ENCODE assay signal across 8 cellular contexts in the genomic region with DNA sequence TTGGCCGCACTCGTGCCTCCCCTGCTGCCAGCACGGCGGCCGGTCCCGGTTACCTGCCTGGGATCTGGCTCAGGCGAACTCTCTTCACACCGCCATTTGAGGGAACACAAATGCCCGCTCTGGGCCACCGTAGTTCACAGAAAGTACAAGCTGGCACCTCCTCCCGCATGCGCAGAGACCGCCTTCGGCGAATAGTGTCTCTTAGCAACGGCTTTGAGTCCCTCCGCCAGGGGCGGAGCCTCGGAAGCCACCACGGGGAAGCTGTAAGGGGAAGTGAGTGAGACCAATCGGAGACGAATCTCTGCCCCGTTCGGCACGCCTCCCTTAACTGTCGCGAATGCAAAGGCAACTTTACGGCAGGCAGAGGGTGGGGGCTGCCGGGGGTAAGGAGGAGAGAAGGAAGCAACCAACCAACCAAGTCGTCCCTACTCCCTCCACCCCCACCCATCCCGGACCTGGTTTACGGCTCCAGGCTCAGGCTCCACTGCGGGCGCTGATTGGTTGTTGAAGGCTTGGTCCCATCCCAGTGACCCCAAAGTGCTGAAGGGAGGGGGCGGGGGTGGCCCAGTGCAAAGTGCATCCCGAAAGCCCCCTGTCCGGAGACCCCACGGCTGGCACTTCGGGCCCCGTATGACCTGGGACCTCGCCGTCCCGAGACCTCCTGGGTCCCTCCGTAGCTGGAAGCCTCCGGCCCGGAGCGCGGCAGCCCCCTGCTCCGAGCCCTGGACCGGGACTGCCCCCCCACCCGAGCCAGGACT. TPM values are rescaled to one million over a fixed set of nuclear protein-coding genes. Genes with fewer than 3 reads are reported as not detected.
DNase-seq lines count a peak whose midpoint lies in the region; TF ChIP-seq lines count a peak whose summit lies in the region.

A gene with protein sequence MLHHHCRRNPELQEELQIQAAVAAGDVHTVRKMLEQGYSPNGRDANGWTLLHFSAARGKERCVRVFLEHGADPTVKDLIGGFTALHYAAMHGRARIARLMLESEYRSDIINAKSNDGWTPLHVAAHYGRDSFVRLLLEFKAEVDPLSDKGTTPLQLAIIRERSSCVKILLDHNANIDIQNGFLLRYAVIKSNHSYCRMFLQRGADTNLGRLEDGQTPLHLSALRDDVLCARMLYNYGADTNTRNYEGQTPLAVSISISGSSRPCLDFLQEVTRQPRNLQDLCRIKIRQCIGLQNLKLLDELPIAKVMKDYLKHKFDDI (plus strand): TSS at position 526 of the 758 bp plus-strand sequence. CDS start 9,628 bp downstream, outside the sequence.
A gene with protein sequence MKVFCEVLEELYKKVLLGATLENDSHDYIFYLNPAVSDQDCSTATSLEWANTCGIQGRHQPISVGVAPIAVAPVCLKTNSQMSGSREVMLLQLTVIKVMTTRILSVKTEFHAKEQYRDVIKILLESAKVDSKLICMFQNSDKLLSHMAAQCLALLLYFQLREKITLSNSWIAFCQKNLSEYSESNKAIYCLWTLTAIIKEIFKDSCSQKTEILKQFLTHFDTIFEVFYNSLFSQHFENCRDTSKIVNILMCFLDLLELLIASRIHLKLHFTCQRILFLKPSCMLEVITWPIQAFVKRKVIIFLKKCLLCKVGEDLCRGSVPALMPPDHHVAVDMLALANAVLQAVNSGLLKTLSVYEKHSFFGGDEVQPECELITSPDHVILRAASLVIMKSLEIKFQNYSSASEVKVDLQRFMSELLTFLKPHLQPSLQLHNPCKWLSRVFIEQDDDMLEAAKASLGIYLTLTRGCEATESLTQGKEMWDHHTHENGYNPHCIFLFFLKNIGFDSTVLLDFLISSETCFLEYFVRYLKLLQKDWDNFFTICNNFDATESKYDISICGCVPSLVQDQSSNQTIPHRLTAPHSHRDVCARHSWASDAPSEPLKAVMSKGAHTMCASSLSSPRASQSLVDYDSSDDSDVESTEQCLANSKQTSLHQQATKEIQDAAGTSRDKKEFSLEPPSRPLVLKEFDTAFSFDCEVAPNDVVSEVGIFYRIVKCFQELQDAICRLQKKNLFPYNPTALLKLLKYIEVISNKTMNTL (minus strand): TSS at position 121 of the 758 bp plus-strand sequence. CDS start 21,342 bp downstream, outside the sequence.

- no peaks in the 10 kb centered on the region; the same call in 1 of the 2 replicates for H3K4me1 ChIP-seq in H9 (ENCODE audit: insufficient read depth, low read length)

- no peak within 1 kb of the TSS for H4K8ac ChIP-seq in H9 (replicated peaks; ENCODE audit: insufficient read length, low read depth, low read length)

- peaks cover 2% of the 10 kb centered on the region; the same call in 1 of the 2 replicates for H3K79me2 ChIP-seq in H9 (ENCODE audit: insufficient read depth, low read length)

- peak within 1 kb of the TSS; percentile 62 for H3K9ac ChIP-seq in H9 (ENCODE audit: extremely low read depth, insufficient read length, low read length)

- no peak within 1 kb of the TSS for H3K4ac ChIP-seq in H9 (ENCODE audit: low read depth, low read length)

- no peak within 1 kb of the TSS for H3K4me3 Mint-ChIP-seq in H9
- H3K4me3 Mint-ChIP-seq in nephron = no peak within 1 kb of the TSS
- no peak within 1 kb of the TSS for H3K4me3 Mint-ChIP-seq in stimulated activated naive CD8-positive, alpha-beta T cell treated with anti-CD3 and anti-CD28 coated beads, Interleukin-15, Interleukin-2, amounts not matched to agents 100 ng/mL and 50 ng/mL, for 24 hours

- no peaks in the 10 kb centered on the region for H3K27me3 ChIP-seq in H9 (ENCODE audit: insufficient read depth, low read length)
- no peaks in the 10 kb centered on the region for H3K27me3 ChIP-seq in MG63

- no CpG with 5 or more reads among the region's 51 CpGs for WGBS in H9 (ENCODE audit: extremely low coverage, insufficient read length, low lambda C conversion rate)

- H2BK15ac ChIP-seq in H9 (ENCODE audit: low read depth, low read length) = no peak within 1 kb of the TSS

- H2BK120ac ChIP-seq in H9 (ENCODE audit: low read depth, low read length, poor library complexity, severe bottlenecking) = no peak within 1 kb of the TSS

- no peak within 1 kb of the TSS for H4K5ac ChIP-seq in H9 (ENCODE audit: insufficient read length, low read depth, low read length)

- no peak within 1 kb of the TSS for H2BK20ac ChIP-seq in H9 (ENCODE audit: low read depth, low read length, poor library complexity, severe bottlenecking)

- no peak within 1 kb of the TSS for H4K91ac ChIP-seq in H9 (ENCODE audit: insufficient read length, low read depth, low read length)

- no peak within 1 kb of the TSS for H3K27ac ChIP-seq in H9 (ENCODE audit: insufficient read length, low read depth, low read length)

- no peak within 1 kb of the TSS for H3K18ac ChIP-seq in H9 (ENCODE audit: insufficient read length, low read depth, low read length)

- H2BK12ac ChIP-seq in H9 (ENCODE audit: insufficient read length, low read depth, low read length) = no peak within 1 kb of the TSS

- H3K56ac ChIP-seq in H9 (ENCODE audit: insufficient read length, low read depth, low read length) = no peak within 1 kb of the TSS

- H3K9me3 ChIP-seq in H9 (ENCODE audit: control insufficient read depth, low read depth, low read length) = no peaks in the 10 kb centered on the region
- H3K9me3 ChIP-seq in MG63 = no peaks in the 10 kb centered on the region

- no peak within 1 kb of the TSS for H3K23ac ChIP-seq in H9 (ENCODE audit: insufficient read length, low read depth, low read length)

- no peak within 1 kb of the TSS for H3T11ph ChIP-seq in H9 (ENCODE audit: low read length)

- no peaks in the 10 kb centered on the region for H3K79me1 ChIP-seq in H9 (ENCODE audit: insufficient read depth, low read depth, low read length, poor library complexity, severe bottlenecking)

- peaks cover 3% of the 10 kb centered on the region for H4K20me1 ChIP-seq in H9 (ENCODE audit: control insufficient read depth, insufficient read depth, insufficient read length)

- H3K36me3 ChIP-seq in MG63 = peaks cover 27% of the 10 kb centered on the region

- H2BK5ac ChIP-seq in H9 (ENCODE audit: insufficient read length, low read length) = no peak within 1 kb of the TSS

- 0 out of 2 replicates have a peak within 1 kb of the TSS, but pooled peaks have one; percentile 36 for H3K14ac ChIP-seq in H9 (ENCODE audit: insufficient read depth, low read length)

- H3K4me3 ChIP-seq in MG63 (peak within 1 kb of the TSS; percentile 80), fibroblast of the aortic adventitia (ENCODE audit: low read depth, low read length) (peak within 1 kb of the TSS; percentile 98)

- H2AK5ac ChIP-seq in H9 (ENCODE audit: insufficient read length, low read length) = no peak within 1 kb of the TSS

- H3K27me3 Mint-ChIP-seq in H9 (ENCODE audit: low read depth) (no peaks in the 10 kb centered on the region), nephron (ENCODE audit: low read depth) (no peaks in the 10 kb centered on the region)
- H3K27me3 Mint-ChIP-seq in stimulated activated naive CD8-positive, alpha-beta T cell treated with anti-CD3 and anti-CD28 coated beads, Interleukin-15, Interleukin-2, amounts not matched to agents 100 ng/mL and 50 ng/mL, for 24 hours = no peaks in the 10 kb centered on the region

- H3K27ac Mint-ChIP-seq in H9 (peak within 1 kb of the TSS; percentile 81 to 97 (median 96); a peak in 6 of 7 replicates), nephron (peak within 1 kb of the TSS; percentile 44 to 95 (median 75))
- peak within 1 kb of the TSS; percentile 93 for H3K27ac Mint-ChIP-seq in stimulated activated naive CD8-positive, alpha-beta T cell treated with anti-CD3 and anti-CD28 coated beads, Interleukin-15, Interleukin-2, amounts not matched to agents 100 ng/mL and 50 ng/mL, for 24 hours

- peak within 1 kb of the TSS; percentile 95 for H3K4me2 ChIP-seq in H9 (ENCODE audit: insufficient read depth, insufficient read length, low read length)

- no peak within 1 kb of the TSS for H2AFZ ChIP-seq in H9 (ENCODE audit: low read length)

- TF ChIP-seq CTCF in H9 (conservative IDR thresholded peaks at IDR 0.05) (no peak), fibroblast of the aortic adventitia (IDR thresholded peaks at IDR 0.05; ENCODE audit: insufficient read depth, low read length) (no peak), nephron (IDR thresholded peaks at IDR 0.05; ENCODE audit: unreplicated experiment in 3 of 3) (no peak)

- H3K9me3 Mint-ChIP-seq in H9 = no peaks in the 10 kb centered on the region
- no peaks in the 10 kb centered on the region for H3K9me3 Mint-ChIP-seq in nephron
- no peaks in the 10 kb centered on the region for H3K9me3 Mint-ChIP-seq in stimulated activated naive CD8-positive, alpha-beta T cell treated with anti-CD3 and anti-CD28 coated beads, Interleukin-15, Interleukin-2, amounts not matched to agents 100 ng/mL and 50 ng/mL, for 24 hours

- H3K23me2 ChIP-seq in H9 (ENCODE audit: insufficient read length, low read depth, low read length, poor library complexity, severe bottlenecking) = peaks cover 17% of the 10 kb centered on the region

- DNase-seq in ELR (ENCODE audit: low read depth) (peak; percentile 100), H9 (peak; percentile 100), MG63 (peak; percentile 100), SHP77 treated with DMSO at 0.1 percent for 48 hours (lab: John Stamatoyannopoulos, UW) (peak; percentile 98), fibroblast of the aortic adventitia (ENCODE audit: low read depth) (peak; percentile 100)
- peak; percentile 100 for DNase-seq in activated effector memory CD4-positive, alpha-beta T cell treated with anti-CD3 and anti-CD28 coated beads, Interleukin-2, amount 50 U/mL, for 16 hours

- H3K4me1 Mint-ChIP-seq in H9 (peaks cover 5 to 8% of the 10 kb centered on the region in 2 experiments), nephron (peaks cover 17% of the 10 kb centered on the region)
- H3K4me1 Mint-ChIP-seq in stimulated activated naive CD8-positive, alpha-beta T cell treated with anti-CD3 and anti-CD28 coated beads, Interleukin-15, Interleukin-2, amounts not matched to agents 100 ng/mL and 50 ng/mL, for 24 hours (ENCODE audit: low read depth) = peaks cover 53% of the 10 kb centered on the region

- peaks cover 2 to 18% (median 9%) of the 10 kb centered on the region in 3 experiments; a peak in 5 of 7 replicates for H3K36me3 Mint-ChIP-seq in H9 (ENCODE audit: insufficient read depth in 1 of 3, low read depth in 3 of 3)
- H3K36me3 Mint-ChIP-seq in nephron (ENCODE audit: low read depth) = peaks cover 19% of the 10 kb centered on the region
- H3K36me3 Mint-ChIP-seq in stimulated activated naive CD8-positive, alpha-beta T cell treated with anti-CD3 and anti-CD28 coated beads, Interleukin-15, Interleukin-2, amounts not matched to agents 100 ng/mL and 50 ng/mL, for 24 hours (ENCODE audit: low read depth) = peaks cover 38% of the 10 kb centered on the region

RNA-seq across cellular contexts. Expression of the first gene that starts in this region (rescaled TPM):
- 12.8 and 13.9 TPM in 2 replicates for total RNA-seq in H9 (2021)
- 8.4 and 12.8 TPM in 2 replicates for total RNA-seq in MG63 (2014; rRNA removed; shearing (Covaris generic); ENCODE audit: low replicate concordance)
- 11.9 and 13.8 TPM in 2 replicates for total RNA-seq in fibroblast of the aortic adventitia (ENCODE audit: low replicate concordance)

RNA-seq across cellular contexts. Expression of the second gene that starts in this region (rescaled TPM):
- total RNA-seq in H9 (2021) = 8.8 and 11.2 TPM in 2 replicates
- total RNA-seq in MG63 (2014; rRNA removed; shearing (Covaris generic); ENCODE audit: low replicate concordance) = 8.0 and 24.3 TPM in 2 replicates
- total RNA-seq in fibroblast of the aortic adventitia (ENCODE audit: low replicate concordance) = 11.2 and 25.8 TPM in 2 replicates
